ENCODE assay signal across 1 cellular context in genomic region chr11:64384981-64385952, GRCh38.
TF ChIP-seq lines count a peak whose summit lies in the region.

No MANE protein-coding gene starts in this region.

TF ChIP-seq in IMR-90, 13 proteins besides CTCF, POLR2A, EP300 and RAD21:
- TF ChIP-seq MAZ (IDR thresholded peaks at IDR 0.05; ENCODE audit: borderline replicate concordance, low read depth, low read length) (no peak), MXI1 (IDR thresholded peaks at IDR 0.05; ENCODE audit: borderline replicate concordance, low read depth, low read length) (no peak), RFX5 (IDR thresholded peaks at IDR 0.05; ENCODE audit: low read depth, low read length) (no peak), NFE2L2 (IDR thresholded peaks at IDR 0.05; ENCODE audit: low read depth, low read length) (no peak), BHLHE40 (IDR thresholded peaks at IDR 0.05; ENCODE audit: low read depth, low read length) (no peak), MAFK (IDR thresholded peaks at IDR 0.05; ENCODE audit: low read depth, low read length) (no peak), CEBPB (IDR thresholded peaks at IDR 0.05; ENCODE audit: low read depth, low read length) (no peak)
